In the genomic region with DNA sequence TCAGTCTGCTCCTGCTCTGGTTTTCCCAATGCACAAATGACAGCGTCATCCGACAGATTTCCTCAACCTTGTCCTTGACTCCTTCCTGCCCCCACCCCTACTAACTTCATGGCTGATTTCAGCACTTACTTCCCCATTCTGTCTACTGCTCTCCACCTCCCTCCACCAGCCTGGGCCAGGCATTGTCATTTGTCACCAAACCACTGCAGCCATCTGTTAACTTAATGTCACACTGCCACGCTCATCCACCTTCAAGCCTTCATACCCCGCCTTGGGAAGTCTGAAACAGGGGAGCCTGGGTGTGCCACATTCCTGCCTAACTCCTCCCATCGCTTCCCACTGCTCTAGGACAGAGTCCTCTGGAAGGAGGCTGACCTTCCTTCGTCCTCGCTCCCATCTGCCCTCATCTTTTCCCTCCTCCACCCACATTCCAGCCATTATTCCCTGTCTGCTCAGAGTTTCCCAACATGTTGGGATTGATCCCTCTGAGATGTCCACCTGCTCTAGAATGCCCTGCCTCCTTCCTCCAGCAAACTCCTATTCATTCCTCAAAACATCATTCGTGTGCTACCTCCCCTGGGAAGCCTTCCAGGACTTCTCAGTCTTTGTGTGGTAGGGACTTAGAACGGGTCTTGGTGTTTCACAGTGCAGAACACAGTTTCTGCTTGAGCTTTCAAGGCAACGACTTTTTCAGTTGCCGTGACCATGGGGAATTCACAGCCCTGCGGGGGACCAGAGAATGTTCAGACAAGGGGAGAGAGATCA, we compare ENCODE assay signal across 8 cellular contexts. TPM values are rescaled to one million over a fixed set of nuclear protein-coding genes. Genes with fewer than 3 reads are reported as not detected.
DNase-seq lines count a peak whose midpoint lies in the region; ATAC-seq lines count a peak whose summit lies in the region.

No MANE protein-coding gene starts in this region.

- no peaks in the 10 kb centered on the region for H3K9me3 Mint-ChIP-seq in dendritic cell treated with granulocyte-macrophage colony-stimulating factor and Interleukin-4, amounts not matched to agents 40 ng/mL and 50 ng/mL, for 4 days

- H3K4me3 ChIP-seq in skeletal muscle tissue (ENCODE audit: low read length in 3 of 3): no peak overlapping the region

- peak overlapping the region; percentile 92 for H3K27ac Mint-ChIP-seq in dendritic cell treated with granulocyte-macrophage colony-stimulating factor and Interleukin-4, amounts not matched to agents 40 ng/mL and 50 ng/mL, for 4 days

- H3K9me3 ChIP-seq in skeletal muscle tissue (ENCODE audit: control insufficient read depth in 3 of 3, low read length in 3 of 3): no peaks in the 10 kb centered on the region

- peaks cover 31 to 71% (median 63%) of the 10 kb centered on the region in 3 donors for H3K4me1 ChIP-seq in skeletal muscle tissue (ENCODE audit: control insufficient read depth in 3 of 3, insufficient read depth in 3 of 3, low read length in 3 of 3)

- peaks cover 81% of the 10 kb centered on the region for H3K4me1 Mint-ChIP-seq in dendritic cell treated with granulocyte-macrophage colony-stimulating factor and Interleukin-4, amounts not matched to agents 40 ng/mL and 50 ng/mL, for 4 days (ENCODE audit: low read depth)

- H3K36me3 ChIP-seq in skeletal muscle tissue (ENCODE audit: control insufficient read depth in 3 of 3, insufficient read depth in 3 of 3, low read length in 3 of 3): no peaks in the 10 kb centered on the region

- H3K27me3 ChIP-seq in skeletal muscle tissue (ENCODE audit: control insufficient read depth in 3 of 3, insufficient read depth in 3 of 3, low read length in 3 of 3): no peaks in the 10 kb centered on the region

- H3K4me3 Mint-ChIP-seq in dendritic cell treated with granulocyte-macrophage colony-stimulating factor and Interleukin-4, amounts not matched to agents 40 ng/mL and 50 ng/mL, for 4 days: peak overlapping the region; percentile 30

- DNase-seq in GM19238 (ENCODE audit: insufficient read length, low spot score) (peak; percentile 59), KBM-7 (peak; percentile 95), NCI-H510A treated with DMSO at 0.1 percent for 48 hours (lab: John Stamatoyannopoulos, UW) (no peak), globus pallidus (ENCODE audit: low spot score) (no peak)
- DNase-seq in stimulated activated naive CD4-positive, alpha-beta T cell treated with Interleukin-2 at 50 U/mL for 16 hours (lab: John Stamatoyannopoulos, UW): no peak

- H3K36me3 Mint-ChIP-seq in dendritic cell treated with granulocyte-macrophage colony-stimulating factor and Interleukin-4, amounts not matched to agents 40 ng/mL and 50 ng/mL, for 4 days (ENCODE audit: low read depth): no peaks in the 10 kb centered on the region

- in situ Hi-C loops in KBM-7 (cut with MboI; ENCODE audit: low pct_unique_long_range_greater_than_20kb, low sequenced_read_pairs): no loop called here

- H3K27me3 Mint-ChIP-seq in dendritic cell treated with granulocyte-macrophage colony-stimulating factor and Interleukin-4, amounts not matched to agents 40 ng/mL and 50 ng/mL, for 4 days: no peaks in the 10 kb centered on the region

- intact Hi-C loops in dendritic cell treated with granulocyte-macrophage colony-stimulating factor and Interleukin-4, amounts not matched to agents 40 ng/mL and 50 ng/mL, for 4 days (cut with micrococcal nuclease): loop anchor here (5.0 kb wide), 1 partner anchor 41 kb away; the partner anchor contains the start of gene SMAD7

- H3K27ac ChIP-seq in skeletal muscle tissue (ENCODE audit: low read depth, low read length): peak overlapping the region; percentile 52

- no peak for ATAC-seq in GM21528 (IDR thresholded peaks at IDR 0.05; ENCODE audit: low FRiP score, unreplicated experiment)

- H3K9ac ChIP-seq in skeletal muscle tissue (ENCODE audit: low read depth in 1 of 3, low read length in 3 of 3): no peak overlapping the region

RNA-seq across cellular contexts. Expression of gene SMAD7, which starts 42.2 kb away (rescaled TPM):
- 8.9 TPM for total RNA-seq in skeletal muscle tissue

Comparison
In these comparisons a context has a peak if more than half of its experiments do, and no peak if none do; other contexts are left out.
1. DNase-seq: peak in GM19238 (single experiment) and KBM-7 (single experiment); none in NCI-H510A treated with DMSO at 0.1 percent for 48 hours (single experiment), globus pallidus (single experiment) and stimulated activated naive CD4-positive, alpha-beta T cell treated with Interleukin-2 at 50 U/mL for 16 hours (single experiment).